In genomic region chr16:29301662-29302285, GRCh38 we compare ENCODE assay signal across 7 cellular contexts.
DNase-seq lines count a peak whose midpoint lies in the region; ATAC-seq, FAIRE-seq and TF ChIP-seq lines count a peak whose summit lies in the region.
"Not testable (repeated sequence)": the region's sequence is repeated elsewhere in the genome, so short reads cannot be mapped to it uniquely, and the experiment has no call there.

No MANE protein-coding gene starts in this region.

- 87 to 90% methylated on average over 14 to 15 of the region's 15 CpGs for WGBS in lower leg skin, 2 donors
- WGBS in neuronal stem cell (ENCODE audit: extremely low coverage in 2 of 2, insufficient read length in 2 of 2, insufficient replicate concordance in 1 of 2), 2 donors, result no CpG with 5 or more reads among the region's 15 CpGs

- H4K8ac ChIP-seq in neuronal stem cell (ENCODE audit: low read depth, low read length), result not testable (repeated sequence)

- not testable (repeated sequence) for H4K20me1 ChIP-seq in BLaER1

- H2AFZ ChIP-seq in neuronal stem cell (ENCODE audit: low read length), result not testable (repeated sequence)

- peak overlapping the region; percentile 9 for H3K23ac ChIP-seq in neuronal stem cell (ENCODE audit: low read depth, low read length, poor library complexity)

- not testable (repeated sequence) for H3K9me3 ChIP-seq in BLaER1; HEK293 (ENCODE audit: control insufficient read depth, insufficient read depth, low read depth, low read length); neuronal stem cell (replicated peaks in 1 of 2; ENCODE audit: control insufficient read depth in 2 of 2, insufficient read depth in 1 of 2, low read depth in 1 of 2, low read length in 2 of 2)

- not testable (repeated sequence) for H3K79me1 ChIP-seq in neuronal stem cell (ENCODE audit: low read depth, low read length)

- H3K9me3 Mint-ChIP-seq in stimulated activated naive CD8-positive, alpha-beta T cell treated with anti-CD3 and anti-CD28 coated beads, Interleukin-15, amount 100 ng/mL, for 72 hours, result not testable (repeated sequence)

- H2BK15ac ChIP-seq in neuronal stem cell (ENCODE audit: low read length), result peak overlapping the region; percentile 14

- POLR2A ChIA-PET in HEK293 (lab: Yijun Ruan, JAX), result not testable (repeated sequence)

- CTCF ChIA-PET in HEK293 (lab: Yijun Ruan, JAX), result not testable (repeated sequence)

- not testable (repeated sequence) for H2BK12ac ChIP-seq in neuronal stem cell (ENCODE audit: low read length)

- TF ChIP-seq POLR2A in lower leg skin (IDR thresholded peaks at IDR 0.05), result not testable (repeated sequence)

- not testable (repeated sequence) for H3K36me3 ChIP-seq in BLaER1; HEK293 (ENCODE audit: control insufficient read depth in 2 of 2, insufficient read depth in 1 of 2, low read length in 2 of 2); bronchial epithelial cell (ENCODE audit: control insufficient read depth, insufficient read depth, low read length); neuronal stem cell (replicated peaks in 1 of 2; ENCODE audit: control insufficient read depth in 2 of 2, insufficient read depth in 2 of 2, low read length in 2 of 2)

- H2BK5ac ChIP-seq in neuronal stem cell (ENCODE audit: low read length), result not testable (repeated sequence)

- peaks cover 13% of the 10 kb centered on the region for H3K4me1 ChIP-seq in BLaER1
- H3K4me1 ChIP-seq in HEK293 (ENCODE audit: control insufficient read depth, insufficient read depth, low read length); neuronal stem cell (ENCODE audit: control insufficient read depth in 2 of 2, insufficient read depth in 1 of 2, low read depth in 1 of 2, low read length in 2 of 2): not testable (repeated sequence)

- intact Hi-C loops in lower leg skin (cut with DNase I; ENCODE audit: low total_unique reads), result not testable (repeated sequence)

- peak overlapping the region; percentile 47 for H3K4me2 ChIP-seq in BLaER1
- not testable (repeated sequence) for H3K4me2 ChIP-seq in neuronal stem cell (ENCODE audit: insufficient read depth, low read length, poor library complexity, severe bottlenecking)

- not testable (repeated sequence) for H3K4ac ChIP-seq in neuronal stem cell (ENCODE audit: low read length)

- not testable (repeated sequence) for H4K91ac ChIP-seq in neuronal stem cell (ENCODE audit: low read depth, low read length, poor library complexity)

- H3K9ac ChIP-seq in BLaER1; neuronal stem cell (ENCODE audit: low read depth, low read length, poor library complexity): not testable (repeated sequence)

- not testable (repeated sequence) for H2AK5ac ChIP-seq in neuronal stem cell (ENCODE audit: low read depth, low read length)

- not testable (repeated sequence) for DNase-seq in bronchial epithelial cell (ENCODE audit: low read depth); neuronal stem cell (ENCODE audit: low spot score); stimulated activated naive CD8-positive, alpha-beta T cell treated with anti-CD3 and anti-CD28 coated beads, Interleukin-15, amount 100 ng/mL, for 72 hours
- peak; percentile 9 to 75 for DNase-seq in lower leg skin (ENCODE audit: low spot score in 2 of 2)

- ATAC-seq in esophagus mucosa, result peak; percentile 12
- peak; percentile 33 for ATAC-seq in stimulated activated naive CD8-positive, alpha-beta T cell treated with anti-CD3 and anti-CD28 coated beads, Interleukin-15, amount 100 ng/mL, for 72 hours

- not testable (repeated sequence) for H3K27me3 Mint-ChIP-seq in stimulated activated naive CD8-positive, alpha-beta T cell treated with anti-CD3 and anti-CD28 coated beads, Interleukin-15, amount 100 ng/mL, for 72 hours

- FAIRE-seq in bronchial epithelial cell (lab: Jason Lieb, UNC), result peak; percentile 89

- peaks cover 11% of the 10 kb centered on the region for H3K4me1 Mint-ChIP-seq in stimulated activated naive CD8-positive, alpha-beta T cell treated with anti-CD3 and anti-CD28 coated beads, Interleukin-15, amount 100 ng/mL, for 72 hours

- not testable (repeated sequence) for H3K4me3 ChIP-seq in BLaER1; HEK293 (ENCODE audit: low read depth, low read length); bronchial epithelial cell (ENCODE audit: low read depth, low read length); lower leg skin (ENCODE audit: low read depth, poor library complexity, severe bottlenecking); neuronal stem cell (ENCODE audit: low read length in 2 of 2)

- H3K18ac ChIP-seq in neuronal stem cell (ENCODE audit: low read length), result not testable (repeated sequence)

- H3K27ac Mint-ChIP-seq in stimulated activated naive CD8-positive, alpha-beta T cell treated with anti-CD3 and anti-CD28 coated beads, Interleukin-15, amount 100 ng/mL, for 72 hours, result peak overlapping the region in 1 of 2 donors; percentile 62

- H3K14ac ChIP-seq in neuronal stem cell (ENCODE audit: low read length), result peak overlapping the region; percentile 15

- H3K27me3 ChIP-seq in BLaER1; bronchial epithelial cell (ENCODE audit: control insufficient read depth, insufficient read depth, low read length); neuronal stem cell (ENCODE audit: control insufficient read depth in 3 of 3, insufficient read depth in 3 of 3, low read depth in 1 of 3, low read length in 3 of 3): not testable (repeated sequence)

- not testable (repeated sequence) for TF ChIP-seq CTCF in HEK293 (tag by site-specific recombination; IDR thresholded peaks at IDR 0.05); bronchial epithelial cell (IDR thresholded peaks at IDR 0.05; ENCODE audit: insufficient read depth, low read length, severe bottlenecking); lower leg skin (IDR thresholded peaks at IDR 0.05)

- not testable (repeated sequence) for H3K27ac ChIP-seq in BLaER1; HEK293 (ENCODE audit: extremely low read depth, low read depth, low read length); neuronal stem cell (replicated peaks; ENCODE audit: low read length)

- H2BK120ac ChIP-seq in neuronal stem cell (ENCODE audit: low read depth, low read length), result not testable (repeated sequence)

- not testable (repeated sequence) for H3K4me3 Mint-ChIP-seq in stimulated activated naive CD8-positive, alpha-beta T cell treated with anti-CD3 and anti-CD28 coated beads, Interleukin-15, amount 100 ng/mL, for 72 hours

TF ChIP-seq in HEK293, 187 proteins besides CTCF, POLR2A, EP300 and RAD21:
- 0 out of 2 replicates have a peak, but pooled peaks have one; percentile 8 for TF ChIP-seq ZIC2 (tag by site-specific recombination; IDR thresholded peaks at IDR 0.05)
